1 cellular context compared by ENCODE assay signal in genomic region chr7:100888529-100888987, GRCh38.
TF ChIP-seq lines count a peak whose summit lies in the region.

No MANE protein-coding gene starts in this region.

TF ChIP-seq in HCT116, 20 proteins besides CTCF, POLR2A, EP300 and RAD21 (continued from another document):
- no peak for TF ChIP-seq ZBTB33 (IDR thresholded peaks at IDR 0.05; ENCODE audit: extremely low read depth, insufficient replicate concordance, low read length)
